1 cellular context compared by ENCODE assay signal in the genomic region with DNA sequence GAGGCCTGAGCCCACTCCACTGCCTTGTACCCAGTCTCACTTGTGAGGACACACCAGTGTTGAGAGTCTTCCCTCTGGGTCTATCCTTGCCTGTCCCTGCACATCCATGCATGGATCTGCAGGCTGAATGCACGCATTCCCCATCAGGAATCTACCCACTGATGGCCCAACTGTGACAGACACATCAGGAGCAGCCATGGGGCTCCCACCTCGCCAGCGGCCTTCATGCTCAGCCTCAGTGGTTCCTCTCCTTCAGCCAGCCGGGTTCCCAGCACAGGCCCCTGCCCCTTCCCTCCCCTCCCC.
TF ChIP-seq lines count a peak whose summit lies in the region.

No MANE protein-coding gene starts in this region.

TF ChIP-seq in HepG2, 621 proteins besides CTCF, POLR2A, EP300 and RAD21:
- 0 out of 2 replicates have a peak, but pooled peaks have one; percentile 40 for TF ChIP-seq PCBP1 (IDR thresholded peaks at IDR 0.05; ENCODE audit: borderline replicate concordance, low read depth, low read length)
- TF ChIP-seq ZNF557 (CRISPR knock-in tag; IDR thresholded peaks at IDR 0.05), result no peak
TF ChIP-seq in HepG2: peak in this region for 1.
